In genomic region chr16:9046667-9047055, GRCh38 we compare ENCODE assay signal across 1 cellular context.
TF ChIP-seq lines count a peak whose summit lies in the region.

No MANE protein-coding gene starts in this region.

TF ChIP-seq in HEK293, 187 proteins besides CTCF, POLR2A, EP300 and RAD21:
- TF ChIP-seq ZNF280D (tag by site-specific recombination; IDR thresholded peaks at IDR 0.05) (no peak), BCL11A (tag by site-specific recombination; IDR thresholded peaks at IDR 0.05; ENCODE audit: low read depth) (no peak), ZNF768 (tag by site-specific recombination; IDR thresholded peaks at IDR 0.05) (peak; percentile 43; the same call in 1 of the 2 replicates), ZNF239 (tag by site-specific recombination; IDR thresholded peaks at IDR 0.05) (no peak), ZSCAN23 (tag by site-specific recombination; IDR thresholded peaks at IDR 0.05) (no peak), SETDB1 (IDR thresholded peaks at IDR 0.05; ENCODE audit: insufficient read length, low read length) (peak; percentile 81)
